11 cellular contexts compared by ENCODE assay signal in genomic region chr2:231720971-231721640, GRCh38. TPM values are rescaled to one million over a fixed set of nuclear protein-coding genes. Genes with fewer than 3 reads are reported as not detected.
DNase-seq lines count a peak whose midpoint lies in the region; ATAC-seq lines count a peak whose summit lies in the region.
"Had no signal": no experiment of that assay in that cellular context is flagged by ENCODE, and none has a peak within 500 bp of the region (broad histone marks: within the 10 kb centered on the region; RNA-seq: fewer than 3 reads in every experiment).

No MANE protein-coding gene starts in this region.

- ATAC-seq in HG02759 (IDR thresholded peaks at IDR 0.05; ENCODE audit: unreplicated experiment) (peak; percentile 79), HG03097 (IDR thresholded peaks at IDR 0.05; ENCODE audit: low FRiP score, unreplicated experiment) (no peak), sciatic nerve (no peak)

- DNase-seq in stimulated activated CD4-positive, alpha-beta T cell treated with anti-CD3 and anti-CD28 coated beads, Interleukin-1b, Interleukin-23, amount 100 ng/mL, for 48 hours = peak; percentile 21
- DNase-seq in stimulated activated CD4-positive, alpha-beta T cell treated with anti-CD3 and anti-CD28 coated beads, Interleukin-2, amount 100 ng/mL, for 48 hours = no peak
- DNase-seq in MV-4-11 (lab: John Stamatoyannopoulos, UW) (peak; percentile 86), inferior parietal cortex (ENCODE audit: extremely low spot score) (no peak), sciatic nerve (ENCODE audit: low spot score) (no peak), AML-193 (lab: John Stamatoyannopoulos, UW) (no peak)
- DNase-seq: H9; NCI-H1930; stimulated activated CD4-positive, alpha-beta T cell treated with anti-CD3 and anti-CD28 coated beads, Interleukin-4, amount 100 ng/mL, for 24 hours had no signal

- intact Hi-C loops in sciatic nerve (cut with DNase I) = no loop called here

RNA-seq across cellular contexts. Expression of gene PTMA, which starts 12.8 kb away (rescaled TPM):
- total RNA-seq in sciatic nerve = 779 TPM

RNA-seq across cellular contexts. Expression of gene PDE6D, which starts 60.0 kb away (rescaled TPM):
- 20.9 TPM for total RNA-seq in sciatic nerve

Comparison
In these comparisons a context has a peak if more than half of its experiments do, and no peak if none do; other contexts are left out.
1. DNase-seq: peak in stimulated activated CD4-positive, alpha-beta T cell treated with anti-CD3 and anti-CD28 coated beads, Interleukin-1b, Interleukin-23, amount 100 ng/mL, for 48 hours (single experiment) and MV-4-11 (single experiment); none in stimulated activated CD4-positive, alpha-beta T cell treated with anti-CD3 and anti-CD28 coated beads, Interleukin-2, amount 100 ng/mL, for 48 hours (0 of 2), inferior parietal cortex (single experiment), sciatic nerve (single experiment) and AML-193 (0 of 2).